In genomic region chr6:110440026-110440425, GRCh38 we compare ENCODE assay signal across 28 cellular contexts. TPM values are rescaled to one million over a fixed set of nuclear protein-coding genes. Genes with fewer than 3 reads are reported as not detected.
"Had no signal": no experiment of that assay in that cellular context is flagged by ENCODE, and none has a peak within 500 bp of the region (broad histone marks: within the 10 kb centered on the region; RNA-seq: fewer than 3 reads in every experiment).

No MANE protein-coding gene starts in this region.

- H3K27ac Mint-ChIP-seq: stimulated activated effector memory CD8-positive, alpha-beta T cell treated with anti-CD3 and anti-CD28 coated beads, Interleukin-12 subunit alpha, Interleukin-12 subunit beta, amount 100 ng/mL, for 72 hours; stimulated activated memory B cell treated with anti-CD40 and anti-IgM and Interleukin-4, amounts not matched to agents 10 μg/mL and 1 μg/mL and 100 μg/mL, for 72 hours; stimulated activated naive B cell treated with anti-CD40 and anti-IgM and Interleukin-4, amounts not matched to agents 10 μg/mL and 1 μg/mL and 100 μg/mL, for 72 hours; stimulated activated naive CD8-positive, alpha-beta T cell treated with anti-CD3 and anti-CD28 coated beads, Interleukin-15, amount 100 ng/mL, for 72 hours; type B pancreatic cell had no signal

- H3K4me3 ChIP-seq: stomach, suprapubic skin, testis, thoracic aorta, thyroid gland, tibial artery, tibial nerve, transverse colon, upper lobe of left lung, upper lobe of right lung, uterus, vagina had no signal

- H3K9me3 ChIP-seq: stomach, suprapubic skin, testis, thoracic aorta, thyroid gland, tibial artery, tibial nerve, transverse colon, upper lobe of left lung, upper lobe of right lung, uterus, vagina had no signal

- H3K4me3 Mint-ChIP-seq: stimulated activated effector memory CD8-positive, alpha-beta T cell treated with anti-CD3 and anti-CD28 coated beads, Interleukin-12 subunit alpha, Interleukin-12 subunit beta, amount 100 ng/mL, for 72 hours; stimulated activated memory B cell treated with anti-CD40 and anti-IgM and Interleukin-4, amounts not matched to agents 10 μg/mL and 1 μg/mL and 100 μg/mL, for 72 hours; stimulated activated naive B cell treated with anti-CD40 and anti-IgM and Interleukin-4, amounts not matched to agents 10 μg/mL and 1 μg/mL and 100 μg/mL, for 72 hours; stimulated activated naive CD8-positive, alpha-beta T cell treated with anti-CD3 and anti-CD28 coated beads, Interleukin-15, amount 100 ng/mL, for 72 hours; type B pancreatic cell had no signal

- H3K36me3 Mint-ChIP-seq: stimulated activated effector memory CD8-positive, alpha-beta T cell treated with anti-CD3 and anti-CD28 coated beads, Interleukin-12 subunit alpha, Interleukin-12 subunit beta, amount 100 ng/mL, for 72 hours; stimulated activated memory B cell treated with anti-CD40 and anti-IgM and Interleukin-4, amounts not matched to agents 10 μg/mL and 1 μg/mL and 100 μg/mL, for 72 hours; stimulated activated naive B cell treated with anti-CD40 and anti-IgM and Interleukin-4, amounts not matched to agents 10 μg/mL and 1 μg/mL and 100 μg/mL, for 72 hours; type B pancreatic cell had no signal

- H3K4me1 ChIP-seq: stomach, suprapubic skin, testis, thyroid gland, tibial artery, tibial nerve, transverse colon, upper lobe of left lung, upper lobe of right lung, uterus, vagina had no signal

- ATAC-seq: stimulated activated effector memory CD8-positive, alpha-beta T cell treated with anti-CD3 and anti-CD28 coated beads, Interleukin-12 subunit alpha, Interleukin-12 subunit beta, amount 100 ng/mL, for 72 hours; stimulated activated memory B cell treated with anti-CD40 and anti-IgM and Interleukin-4, amounts not matched to agents 10 μg/mL and 1 μg/mL and 100 μg/mL, for 72 hours; stimulated activated naive B cell treated with anti-CD40 and anti-IgM and Interleukin-4, amounts not matched to agents 10 μg/mL and 1 μg/mL and 100 μg/mL, for 72 hours; stimulated activated naive CD8-positive, alpha-beta T cell treated with anti-CD3 and anti-CD28 coated beads, Interleukin-15, amount 100 ng/mL, for 72 hours; upper lobe of right lung had no signal

- H3K9me3 Mint-ChIP-seq: stimulated activated effector memory CD8-positive, alpha-beta T cell treated with anti-CD3 and anti-CD28 coated beads, Interleukin-12 subunit alpha, Interleukin-12 subunit beta, amount 100 ng/mL, for 72 hours; stimulated activated naive CD8-positive, alpha-beta T cell treated with anti-CD3 and anti-CD28 coated beads, Interleukin-15, amount 100 ng/mL, for 72 hours; type B pancreatic cell had no signal

- H3K27ac ChIP-seq: stomach, suprapubic skin, testis, thoracic aorta, thyroid gland, tibial artery, tibial nerve, transverse colon, upper lobe of left lung, upper lobe of right lung, uterus, vagina had no signal

- H3K27me3 ChIP-seq: stomach, suprapubic skin, testis, thyroid gland, tibial artery, tibial nerve, transverse colon, upper lobe of left lung, upper lobe of right lung, uterus, vagina had no signal

- H3K4me1 Mint-ChIP-seq: stimulated activated effector memory CD8-positive, alpha-beta T cell treated with anti-CD3 and anti-CD28 coated beads, Interleukin-12 subunit alpha, Interleukin-12 subunit beta, amount 100 ng/mL, for 72 hours; stimulated activated memory B cell treated with anti-CD40 and anti-IgM and Interleukin-4, amounts not matched to agents 10 μg/mL and 1 μg/mL and 100 μg/mL, for 72 hours; stimulated activated naive B cell treated with anti-CD40 and anti-IgM and Interleukin-4, amounts not matched to agents 10 μg/mL and 1 μg/mL and 100 μg/mL, for 72 hours; stimulated activated naive CD8-positive, alpha-beta T cell treated with anti-CD3 and anti-CD28 coated beads, Interleukin-15, amount 100 ng/mL, for 72 hours had no signal

- DNase-seq: stimulated activated CD4-positive, alpha-beta T cell treated with anti-CD3 and anti-CD28 coated beads, Interleukin-1b, Interleukin-23, amount 100 ng/mL, for 48 hours; stimulated activated CD4-positive, alpha-beta T cell treated with anti-CD3 and anti-CD28 coated beads, Interleukin-2, amount 100 ng/mL, for 24 hours; stimulated activated CD4-positive, alpha-beta T cell treated with anti-CD3 and anti-CD28 coated beads, Interleukin-2, amount 100 ng/mL, for 48 hours; stimulated activated CD4-positive, alpha-beta T cell treated with anti-CD3 and anti-CD28 coated beads, Interleukin-4, amount 100 ng/mL, for 1 hour; stimulated activated CD4-positive, alpha-beta T cell treated with anti-CD3 and anti-CD28 coated beads, Interleukin-4, amount 100 ng/mL, for 24 hours; stimulated activated CD4-positive, alpha-beta T cell treated with anti-CD3 and anti-CD28 coated beads, Interleukin-4, amount 100 ng/mL, for 4 hours; stimulated activated CD8-positive, alpha-beta memory T cell treated with anti-CD3 and anti-CD28 coated beads, Interleukin-4, amount 100 ng/mL, for 48 hours; stimulated activated naive B cell treated with anti-CD40 and anti-IgM and Interleukin-4, amounts not matched to agents 10 μg/mL and 1 μg/mL and 100 μg/mL, for 72 hours; stimulated activated naive CD4-positive, alpha-beta T cell; stimulated activated naive CD4-positive, alpha-beta T cell treated with Interleukin-2 at 50 U/mL for 16 hours; stimulated activated naive CD8-positive, alpha-beta T cell treated with anti-CD3 and anti-CD28 coated beads, Interleukin-15, amount 100 ng/mL, for 72 hours; stomach; substantia nigra; testis; thyroid gland; tibial artery; transverse colon; upper lobe of left lung; upper lobe of right lung; uterus had no signal

- H3K27me3 Mint-ChIP-seq: type B pancreatic cell had no signal

- H3K36me3 ChIP-seq: stomach, suprapubic skin, thoracic aorta, thyroid gland, tibial artery, tibial nerve, transverse colon, upper lobe of left lung, upper lobe of right lung, uterus, vagina had no signal

RNA-seq across cellular contexts. Expression of gene DDO, which starts 24.7 kb away (rescaled TPM):
- total RNA-seq: vagina had no signal

RNA-seq across cellular contexts. Expression of gene SLC22A16, which starts 36.4 kb away (rescaled TPM):
- total RNA-seq: suprapubic skin, tibial nerve, transverse colon, ureter, vagina had no signal
